ENCODE assay signal across 15 cellular contexts in genomic region chr4:102511830-102512605, GRCh38. TPM values are rescaled to one million over a fixed set of nuclear protein-coding genes. Genes with fewer than 3 reads are reported as not detected.
DNase-seq lines count a peak whose midpoint lies in the region; ATAC-seq, FAIRE-seq and TF ChIP-seq lines count a peak whose summit lies in the region.
"Had no signal": no experiment of that assay in that cellular context is flagged by ENCODE, and none has a peak within 500 bp of the region (broad histone marks: within the 10 kb centered on the region; RNA-seq: fewer than 3 reads in every experiment).

No MANE protein-coding gene starts in this region.

- H3K27ac ChIP-seq in PC-9, result 0 out of 2 replicates have a peak overlapping the region, but pooled peaks have one; percentile 19
- peak overlapping the region; percentile 63 for H3K27ac ChIP-seq in substantia nigra (ENCODE audit: low read depth, low read length, poor library complexity, severe bottlenecking)
- H3K27ac ChIP-seq: KMS-11, SK-N-MC had no signal

- no TSS peak for BruUV-seq in PC-9 (replicated peaks; lab: Mats Ljungman, UMichigan)

- H3K27me3 ChIP-seq in PC-9 (ENCODE audit: insufficient read depth, low read depth), result no peaks in the 10 kb centered on the region
- H3K27me3 ChIP-seq: BE2C, MG63 had no signal

- no peaks in the 10 kb centered on the region for H3K9me2 ChIP-seq in PC-9 (ENCODE audit: insufficient read depth)

- no peak for TF ChIP-seq CTCF in PC-9 (conservative IDR thresholded peaks at IDR 0.05)

- ATAC-seq in HG03135 (IDR thresholded peaks at IDR 0.05; ENCODE audit: unreplicated experiment), result no peak
- ATAC-seq: PC-3, Right ventricle myocardium inferior had no signal

- peak; percentile 76 for FAIRE-seq in GM12891 (lab: Jason Lieb, UNC)

- intact Hi-C loops in PC-9 (cut with micrococcal nuclease; ENCODE audit: unreplicated experiment), result no loop called here

- peaks cover 38% of the 10 kb centered on the region; the same call in 1 of the 2 replicates for H3K79me2 ChIP-seq in PC-9 (ENCODE audit: low read depth)

- no peak for TF ChIP-seq POLR2A in GM12891 (IDR thresholded peaks at IDR 0.05; ENCODE audit: low read depth, low read length)

- H3K4me1 ChIP-seq in PC-9 (replicated peaks; ENCODE audit: insufficient read depth), result peaks cover 8% of the 10 kb centered on the region; the same call in 1 of the 2 replicates
- H3K4me1 ChIP-seq: BE2C had no signal

- no peaks in the 10 kb centered on the region for H3F3A ChIP-seq in PC-9 (ENCODE audit: insufficient read depth, low read depth)

- H4K20me1 ChIP-seq in PC-9 (ENCODE audit: insufficient read depth), result no peaks in the 10 kb centered on the region

- no peak overlapping the region for H3K4me3 ChIP-seq in PC-9
- H3K4me3 ChIP-seq: MG63, SK-N-MC had no signal

- POLR2A ChIA-PET in PC-9 (lab: Charles Lee; ENCODE audit: unreplicated experiment), result no interaction called here

- CTCF ChIA-PET in PC-9 (lab: Charles Lee), result no interaction called here

- no peak overlapping the region; the same call in 1 of the 2 replicates for H3K4me2 ChIP-seq in PC-9
- H3K4me2 ChIP-seq: KMS-11 had no signal

- H2AFZ ChIP-seq in PC-9, result no peak overlapping the region

- DNase-seq in GM12891 (ENCODE audit: insufficient read length, low spot score) (no peak), PC-9 (peak in 1 of 2 experiments; percentile 39), foreskin melanocyte (peak; percentile 24), substantia nigra (lab: John Stamatoyannopoulos, UW) (no peak), NOMO-1 treated with dmso at 0.1 percent for 144 hours (lab: John Stamatoyannopoulos, UW; ENCODE audit: unreplicated experiment) (no peak), activated gamma-delta T cell treated with Interleukin-2 at 50 U/mL for 16 hours (no peak)
- DNase-seq: BE2C, MG63, NCI-H1105, NCI-H187, PC-3 had no signal

- H3K36me3 ChIP-seq in PC-9 (ENCODE audit: low read depth), result no peaks in the 10 kb centered on the region
- H3K36me3 ChIP-seq: BE2C, MG63 had no signal

- no peaks in the 10 kb centered on the region for H3K9me3 ChIP-seq in PC-9 (ENCODE audit: insufficient read depth, low read depth)
- H3K9me3 ChIP-seq: BE2C, MG63 had no signal

TF ChIP-seq in GM12891, 5 proteins besides CTCF, POLR2A, EP300 and RAD21:
- TF ChIP-seq POLR2AphosphoS5 (IDR thresholded peaks at IDR 0.05; ENCODE audit: low read depth, low read length) (0 out of 2 replicates have a peak, but pooled peaks have one; percentile 25), TAF1 (IDR thresholded peaks at IDR 0.05; ENCODE audit: low read depth, low read length) (no peak)

RNA-seq across cellular contexts. Expression of gene NFKB1, which starts 10.9 kb away (rescaled TPM):
- 47.8 TPM for polyA plus RNA-seq in GM12891 (2012; ENCODE audit: low read depth, missing spikeins)
- 11.6 and 16.8 TPM in 2 replicates for total RNA-seq in PC-9 (2021)
